Comparison of ENCODE assay signal across 26 cellular contexts in genomic region chr5:65186646-65187227, GRCh38.
DNase-seq lines count a peak whose midpoint lies in the region; ATAC-seq, FAIRE-seq and TF ChIP-seq lines count a peak whose summit lies in the region.
"Had no signal": no experiment of that assay in that cellular context is flagged by ENCODE, and none has a peak within 500 bp of the region (broad histone marks: within the 10 kb centered on the region; RNA-seq: fewer than 3 reads in every experiment).

No MANE protein-coding gene starts in this region.

- peak overlapping the region; percentile 71; the same call in 1 of the 2 replicates for H2AK5ac ChIP-seq in IMR-90 (ENCODE audit: low read depth, low read length)

- H3K9me3 ChIP-seq in IMR-90 (ENCODE audit: control insufficient read depth, insufficient read depth, low read length) (no peaks in the 10 kb centered on the region), GM12878 (replicated peaks; ENCODE audit: control insufficient read depth, insufficient read depth, low read length) (no peaks in the 10 kb centered on the region; the same call in 2 of the 3 replicates), skeletal muscle satellite cell (replicated peaks; ENCODE audit: low read length) (no peaks in the 10 kb centered on the region)
- H3K9me3 ChIP-seq: esophagus squamous epithelium, gastrocnemius medialis, prostate gland, sigmoid colon had no signal

- no peak for TF ChIP-seq CTCF in IMR-90 (conservative IDR thresholded peaks at IDR 0.05; ENCODE audit: low read depth, low read length)
- no peak for TF ChIP-seq CTCF in GM12878 (IDR thresholded peaks at IDR 0.05 in 2 of 3, conservative IDR thresholded peaks at IDR 0.05 in 1 of 3; ENCODE audit: control insufficient read depth in 2 of 3, extremely low read depth in 1 of 3, insufficient read depth in 1 of 3, low read depth in 3 of 3, low read length in 3 of 3)

- no peak for TF ChIP-seq POLR2A in IMR-90 (IDR thresholded peaks at IDR 0.05; ENCODE audit: low read depth, low read length)
- no peak for TF ChIP-seq POLR2A in GM12878 (IDR thresholded peaks at IDR 0.05; ENCODE audit: low read depth, low read length)

- peak overlapping the region; percentile 69 for H3K14ac ChIP-seq in IMR-90 (replicated peaks; ENCODE audit: low read depth, low read length)

- SMC1A ChIA-PET in GM12878 (lab: Charles Lee; ENCODE audit: uncharacterized antibody, unreplicated experiment): interaction anchor here (1.3 to 1.9 kb wide), 2 partner anchors 109 to 216 kb away, joined by 3 to 4 read pairs; no protein-coding TSS in a partner anchor

- no peak for ATAC-seq in IMR-90 (ENCODE audit: low read depth)
- ATAC-seq in GM12878: no peak
- ATAC-seq in GM19328 (IDR thresholded peaks at IDR 0.05; ENCODE audit: unreplicated experiment): no peak
- ATAC-seq: gastrocnemius medialis; naive thymus-derived CD4-positive, alpha-beta T cell; stimulated activated effector memory CD8-positive, alpha-beta T cell treated with anti-CD3 and anti-CD28 coated beads, Interleukin-12 subunit alpha, Interleukin-12 subunit beta, amount 100 ng/mL, for 72 hours had no signal

- H3K27me3 ChIP-seq in IMR-90 (ENCODE audit: control insufficient read depth, insufficient read depth, low read length) (no peaks in the 10 kb centered on the region), GM12878 (replicated peaks in 1 of 2; ENCODE audit: control insufficient read depth in 2 of 2, insufficient read depth in 2 of 2, low read length in 1 of 2) (no peaks in the 10 kb centered on the region), skeletal muscle satellite cell (ENCODE audit: control insufficient read depth, insufficient read depth, low read length) (no peaks in the 10 kb centered on the region)
- H3K27me3 ChIP-seq: cardiac muscle cell, esophagus squamous epithelium, gastrocnemius medialis, sigmoid colon had no signal

- peak overlapping the region; percentile 98; the same call in 1 of the 2 replicates for H3K18ac ChIP-seq in IMR-90 (ENCODE audit: low read depth, low read length)

- no peak for TF ChIP-seq RAD21 in IMR-90 (IDR thresholded peaks at IDR 0.05; ENCODE audit: low read length)
- no peak for TF ChIP-seq RAD21 in GM12878 (IDR thresholded peaks at IDR 0.05; ENCODE audit: insufficient read depth, low read depth, low read length)

- H4K91ac ChIP-seq in IMR-90 (ENCODE audit: insufficient read depth, low read depth, low read length): peak overlapping the region; percentile 82

- peak overlapping the region; percentile 99; the same call in 1 of the 2 replicates for H4K5ac ChIP-seq in IMR-90 (ENCODE audit: low read depth, low read length)

- no peak for TF ChIP-seq EP300 in GM12878 (IDR thresholded peaks at IDR 0.05; ENCODE audit: borderline replicate concordance in 1 of 2, control insufficient read depth in 1 of 2, low read depth in 2 of 2, low read length in 2 of 2)

- POLR2A ChIA-PET in IMR-90 (lab: Charles Lee; ENCODE audit: unreplicated experiment) (no interaction called here), GM12878 (lab: Charles Lee) (no interaction called here)

- peaks cover 16 to 24% of the 10 kb centered on the region in 2 experiments for H3K79me1 ChIP-seq in IMR-90 (ENCODE audit: low read depth in 1 of 2, low read length in 2 of 2)

- RAD21 ChIA-PET in GM12878 (lab: Charles Lee; ENCODE audit: unreplicated experiment): no interaction called here

- H3K9ac ChIP-seq in IMR-90 (ENCODE audit: low read depth, low read length): no peak overlapping the region
- no peak overlapping the region for H3K9ac ChIP-seq in GM12878 (ENCODE audit: control insufficient read depth, insufficient read depth, low read length)
- H3K9ac ChIP-seq in skeletal muscle satellite cell (ENCODE audit: low read depth, low read length): peak overlapping the region; percentile 2

- peak overlapping the region; percentile 100 for H2BK5ac ChIP-seq in IMR-90 (ENCODE audit: low read depth, low read length, poor library complexity, severe bottlenecking)

- H2BK120ac ChIP-seq in IMR-90 (ENCODE audit: low read depth, low read length): peak overlapping the region; percentile 86

- DNase-seq in IMR-90 (no peak), GM12878 (ENCODE audit: low read depth, low spot score) (no peak), glomerular visceral epithelial cell (ENCODE audit: extremely low spot score) (peak; percentile 37), NCI-H1105 treated with DMSO at 0.1 percent for 48 hours (lab: John Stamatoyannopoulos, UW) (no peak)
- no peak for DNase-seq in stimulated activated CD4-positive, alpha-beta T cell treated with anti-CD3 and anti-CD28 coated beads, Interleukin-15, amount 100 ng/mL, for 24 hours
- DNase-seq: activated CD4-positive, alpha-beta T cell treated with anti-CD3 and anti-CD28 coated beads for 4 hours; amniotic stem cell; C1 segment of cervical spinal cord; cortex of kidney; esophagus squamous epithelium; gastrocnemius medialis; hippocampal formation; naive thymus-derived CD4-positive, alpha-beta T cell; NCI-H146; NCI-H2107; NCI-H774; sigmoid colon; substantia nigra; T-helper 9 cell had no signal

- FAIRE-seq in GM12878 (lab: Jason Lieb, UNC): peak; percentile 35
- FAIRE-seq: G401.6, RCC 7860 had no signal

- H3K4me2 ChIP-seq in IMR-90 (ENCODE audit: low read depth, low read length) (no peak overlapping the region; the same call in 1 of the 2 replicates), GM12878 (ENCODE audit: control insufficient read depth, insufficient read depth) (no peak overlapping the region), skeletal muscle satellite cell (ENCODE audit: low read length) (no peak overlapping the region)

- peak overlapping the region; percentile 71 for H2BK20ac ChIP-seq in IMR-90 (ENCODE audit: low read depth, low read length)

- CTCF ChIA-PET in IMR-90 (lab: Yijun Ruan, JAX): no interaction called here
- CTCF ChIA-PET in GM12878 (lab: Yijun Ruan, JAX): interaction anchor here (2.2 kb wide), 1 partner anchor 8 kb away, joined by 4 read pairs; no protein-coding TSS in a partner anchor

- dilution Hi-C loops in IMR-90 (cut with HindIII; ENCODE audit: low sequenced_read_pairs, unreplicated experiment): no loop called here

- no peaks in the 10 kb centered on the region for H3K79me2 ChIP-seq in GM12878 (ENCODE audit: control insufficient read depth, insufficient read depth, low read length)

- H2BK15ac ChIP-seq in IMR-90 (ENCODE audit: low read depth, low read length): peak overlapping the region; percentile 82

- H2AK9ac ChIP-seq in IMR-90 (replicated peaks; ENCODE audit: low read depth, low read length, poor library complexity): no peak overlapping the region

- peak overlapping the region; percentile 43; the same call in 1 of the 2 replicates for H3K23ac ChIP-seq in IMR-90 (ENCODE audit: low read depth, low read length)

- H2AFZ ChIP-seq in IMR-90 (replicated peaks; ENCODE audit: low read length, poor library complexity) (no peak overlapping the region), GM12878 (ENCODE audit: control insufficient read depth, low read depth, low read length) (no peak overlapping the region)

- H4K20me1 ChIP-seq in IMR-90 (ENCODE audit: insufficient read depth, low read length) (no peaks in the 10 kb centered on the region), GM12878 (ENCODE audit: control insufficient read depth, insufficient read depth) (no peaks in the 10 kb centered on the region)

- peaks cover 4% of the 10 kb centered on the region for H3K9me1 ChIP-seq in IMR-90 (ENCODE audit: insufficient read depth, low read length)

- in situ Hi-C loops in IMR-90 (cut with MboI; ENCODE audit: low sequenced_read_pairs): no loop called here
- in situ Hi-C loops in GM12878 (cut with MboI): no loop called here

- intact Hi-C loops in IMR-90 (cut with micrococcal nuclease) (no loop called here), GM12878 (cut with micrococcal nuclease; ENCODE audit: unreplicated experiment) (no loop called here)

- H3K27ac ChIP-seq in IMR-90 (ENCODE audit: insufficient read depth, low read length) (no peak overlapping the region), GM12878 (ENCODE audit: control insufficient read depth, insufficient read depth) (no peak overlapping the region)
- H3K27ac ChIP-seq: cardiac muscle cell, esophagus squamous epithelium, gastrocnemius medialis, prostate gland, sigmoid colon had no signal

- H3K56ac ChIP-seq in IMR-90 (ENCODE audit: extremely low read depth, insufficient read depth, low read length): peak overlapping the region; percentile 32; the same call in 1 of the 2 replicates

- peaks cover 11% of the 10 kb centered on the region for H3K4me1 ChIP-seq in IMR-90 (ENCODE audit: control insufficient read depth, insufficient read depth, low read length)
- peaks cover 7% of the 10 kb centered on the region for H3K4me1 ChIP-seq in GM12878 (ENCODE audit: control insufficient read depth, insufficient read depth, low read length)
- peaks cover 63% of the 10 kb centered on the region for H3K4me1 ChIP-seq in skeletal muscle satellite cell (ENCODE audit: control insufficient read depth, insufficient read depth, low read length)
- H3K4me1 ChIP-seq: esophagus squamous epithelium, gastrocnemius medialis, prostate gland, sigmoid colon had no signal

- peak overlapping the region; percentile 68; the same call in 1 of the 2 replicates for H3K4ac ChIP-seq in IMR-90 (ENCODE audit: low read depth, low read length)

- BruUV-seq in IMR-90 (replicated peaks; lab: Mats Ljungman, UMichigan) (no TSS peak), GM12878 (replicated peaks; lab: Mats Ljungman, UMichigan) (no TSS peak)

- no CpG with 5 or more reads among the region's 2 CpGs for WGBS in IMR-90 (ENCODE audit: extremely low coverage in 2 of 2, insufficient read length in 1 of 2), 2 experiments
- WGBS in GM12878 (ENCODE audit: insufficient coverage, insufficient replicate concordance, low lambda C conversion rate, missing lambda C conversion rate): 71% methylated on average over 2 of the region's 2 CpGs

- no peak overlapping the region for H3K4me3 ChIP-seq in IMR-90 (ENCODE audit: insufficient read depth, low read depth, low read length)
- no peak overlapping the region for H3K4me3 ChIP-seq in GM12878
- H3K4me3 ChIP-seq in skeletal muscle satellite cell (ENCODE audit: low read length): no peak overlapping the region
- H3K4me3 ChIP-seq: cardiac muscle cell, esophagus squamous epithelium, gastrocnemius medialis, prostate gland, sigmoid colon had no signal

- H4K8ac ChIP-seq in IMR-90 (ENCODE audit: low read depth in 2 of 2, low read length in 2 of 2): peak overlapping the region; percentile 56 to 92

- H3K36me3 ChIP-seq in IMR-90 (ENCODE audit: control insufficient read depth, insufficient read depth, low read length): peaks cover 8% of the 10 kb centered on the region
- H3K36me3 ChIP-seq in GM12878 (ENCODE audit: control insufficient read depth in 2 of 2, insufficient read depth in 2 of 2, low read length in 1 of 2): no peaks in the 10 kb centered on the region
- peaks cover 22% of the 10 kb centered on the region for H3K36me3 ChIP-seq in skeletal muscle satellite cell (ENCODE audit: insufficient read depth, low read length)
- H3K36me3 ChIP-seq: cardiac muscle cell, esophagus squamous epithelium, gastrocnemius medialis, prostate gland, sigmoid colon had no signal

TF ChIP-seq in IMR-90, 13 proteins besides CTCF, POLR2A, EP300 and RAD21 (continues in another document):
- no peak for TF ChIP-seq BHLHE40 (IDR thresholded peaks at IDR 0.05; ENCODE audit: low read depth, low read length)
- no peak for TF ChIP-seq CEBPB (IDR thresholded peaks at IDR 0.05; ENCODE audit: low read depth, low read length)

TF ChIP-seq in GM12878, 131 proteins besides CTCF, POLR2A, EP300 and RAD21 (continues in another document):
- TF ChIP-seq SPI1 (IDR thresholded peaks at IDR 0.05; ENCODE audit: borderline replicate concordance, insufficient read depth, low read depth, low read length): no peak
